1 cellular context compared by ENCODE assay signal in genomic region chr5:127072861-127073846, GRCh38.
TF ChIP-seq lines count a peak whose summit lies in the region.

Gene C5orf63 (minus strand): TSS chr5:127073502. CDS start chr5:127058995, 14,507 bp downstream.

TF ChIP-seq in HepG2, 621 proteins besides CTCF, POLR2A, EP300 and RAD21 (continued from another document):
- TF ChIP-seq CAMTA2 (CRISPR knock-in tag; IDR thresholded peaks at IDR 0.05; ENCODE audit: borderline replicate concordance) (peak; percentile 54; the same call in 1 of the 2 replicates), SRSF1 (optimal IDR thresholded peaks at IDR 0.05; ENCODE audit: low read depth, low read length) (no peak), ZNF570 (CRISPR knock-in tag; IDR thresholded peaks at IDR 0.05; ENCODE audit: borderline replicate concordance) (no peak), ZNF720 (CRISPR knock-in tag; IDR thresholded peaks at IDR 0.05) (no peak), RFX3 (CRISPR knock-in tag; IDR thresholded peaks at IDR 0.05) (no peak), SP2 (CRISPR knock-in tag; IDR thresholded peaks at IDR 0.05) (peak; percentile 56), ZBTB10 (CRISPR knock-in tag; IDR thresholded peaks at IDR 0.05; ENCODE audit: borderline replicate concordance) (0 out of 2 replicates have a peak, but pooled peaks have one; percentile 28), GMEB2 (CRISPR knock-in tag; IDR thresholded peaks at IDR 0.05; ENCODE audit: low read depth) (peak; percentile 47; the same call in 1 of the 2 replicates), RARA (CRISPR knock-in tag; IDR thresholded peaks at IDR 0.05) (peak; percentile 67), HNF4G (IDR thresholded peaks at IDR 0.05; ENCODE audit: borderline replicate concordance, low read depth, low read length) (no peak), HNF4G (CRISPR knock-in tag; IDR thresholded peaks at IDR 0.05; ENCODE audit: borderline replicate concordance, low read depth) (no peak)
